11 cellular contexts compared by ENCODE assay signal in the genomic region with DNA sequence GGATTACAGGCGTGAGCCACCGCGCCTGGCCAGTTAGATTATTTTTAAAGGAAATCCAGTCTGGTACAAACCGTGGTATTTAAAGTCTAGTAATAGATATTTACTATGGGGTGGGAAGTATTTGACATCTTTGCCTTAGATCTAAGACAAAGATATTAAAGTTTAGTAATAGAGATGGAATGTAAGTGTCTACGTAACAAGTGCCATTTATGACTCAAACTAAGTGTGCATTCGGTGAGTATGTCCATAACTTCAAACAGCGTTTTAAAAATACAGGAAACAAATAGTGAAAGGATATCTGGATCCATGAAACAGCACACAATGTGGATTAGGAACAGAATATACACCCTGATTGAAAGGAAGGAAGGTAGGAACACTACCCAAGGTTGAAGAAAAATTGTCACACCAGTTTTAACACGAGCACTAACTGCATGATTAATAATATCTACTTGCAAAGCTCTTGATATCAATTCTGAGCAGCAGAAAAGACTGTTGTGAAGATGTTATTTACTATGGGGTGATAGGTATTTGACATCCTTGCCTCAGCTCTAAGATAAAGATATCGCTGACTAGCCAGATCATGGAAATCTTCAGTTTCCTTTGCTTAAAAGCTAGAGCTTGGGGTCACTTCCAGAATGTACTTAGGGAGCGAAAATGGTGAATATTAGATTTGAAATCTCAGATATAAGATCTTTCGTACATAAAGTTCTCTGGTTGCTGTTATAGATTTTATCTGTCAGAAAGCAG. TPM values are rescaled to one million over a fixed set of nuclear protein-coding genes. Genes with fewer than 3 reads are reported as not detected.
A peak's percentile ranks its signal among the peaks of the same experiment; 100 is the strongest.
DNase-seq lines count a peak whose midpoint lies in the region; ATAC-seq, FAIRE-seq and TF ChIP-seq lines count a peak whose summit lies in the region.
"Had no signal": no experiment of that assay in that cellular context is flagged by ENCODE, and none has a peak within 500 bp of the region (broad histone marks: within the 10 kb centered on the region; RNA-seq: fewer than 3 reads in every experiment).

No MANE protein-coding gene starts in this region.

- peaks cover 30% of the 10 kb centered on the region for H3K36me3 Mint-ChIP-seq in activated naive CD8-positive, alpha-beta T cell treated with anti-CD3 and anti-CD28 coated beads, Interleukin-2, amount 50 U/mL, for 24 hours (ENCODE audit: low read depth)

- no peaks in the 10 kb centered on the region for H3K27me3 Mint-ChIP-seq in activated naive CD8-positive, alpha-beta T cell treated with anti-CD3 and anti-CD28 coated beads, Interleukin-2, amount 50 U/mL, for 24 hours

- H3K9me3 Mint-ChIP-seq in activated naive CD8-positive, alpha-beta T cell treated with anti-CD3 and anti-CD28 coated beads, Interleukin-2, amount 50 U/mL, for 24 hours = no peaks in the 10 kb centered on the region

- TF ChIP-seq CTCF in HCT116 (IDR thresholded peaks at IDR 0.05 in 2 of 3, conservative IDR thresholded peaks at IDR 0.05 in 1 of 3; ENCODE audit: borderline replicate concordance in 1 of 3, insufficient read depth in 1 of 3, low read depth in 2 of 3, low read length in 2 of 3) = no peak
- TF ChIP-seq CTCF in tibial nerve (IDR thresholded peaks at IDR 0.05) = no peak
- no peak for TF ChIP-seq CTCF in kidney (IDR thresholded peaks at IDR 0.05; ENCODE audit: borderline replicate concordance, extremely low read depth, insufficient read depth)

- peak; percentile 25 for DNase-seq in AG08396 (ENCODE audit: low spot score)
- peak; percentile 13 for DNase-seq in HCT116 (ENCODE audit: low read depth, low spot score)
- no peak for DNase-seq in activated naive CD8-positive, alpha-beta T cell treated with anti-CD3 and anti-CD28 coated beads, Interleukin-2, amount 50 U/mL, for 24 hours
- peak; percentile 92 for DNase-seq in iris pigment epithelial cell (ENCODE audit: low read depth)
- no peak for DNase-seq in tibial nerve (ENCODE audit: low spot score in 2 of 2)
- DNase-seq in kidney = no peak
- DNase-seq in stimulated activated CD4-positive, alpha-beta T cell treated with anti-CD3 and anti-CD28 coated beads, Interleukin-4, amount 100 ng/mL, for 4 hours = no peak
- DNase-seq: DMS153; H7; stimulated activated CD4-positive, alpha-beta T cell treated with anti-CD3 and anti-CD28 coated beads, Interleukin-2, amount 100 ng/mL, for 24 hours had no signal

- peak overlapping the region; percentile 67 for H3K27ac Mint-ChIP-seq in activated naive CD8-positive, alpha-beta T cell treated with anti-CD3 and anti-CD28 coated beads, Interleukin-2, amount 50 U/mL, for 24 hours

- CTCF ChIA-PET in HCT116 (lab: Charles Lee) = no interaction called here

- intact Hi-C loops in HCT116 (cut with micrococcal nuclease) (no loop called here), kidney (cut with DNase I) (no loop called here)

- H3K4me2 ChIP-seq in HCT116 (ENCODE audit: low read length) = peak overlapping the region; percentile 18

- TF ChIP-seq RAD21 in HCT116 (IDR thresholded peaks at IDR 0.05; ENCODE audit: low read depth) = no peak

- H3K4me1 Mint-ChIP-seq in activated naive CD8-positive, alpha-beta T cell treated with anti-CD3 and anti-CD28 coated beads, Interleukin-2, amount 50 U/mL, for 24 hours = peaks cover 55% of the 10 kb centered on the region

- H4K20me1 ChIP-seq in HCT116 (ENCODE audit: insufficient read depth) = no peaks in the 10 kb centered on the region

- H3K27ac ChIP-seq in HCT116 (ENCODE audit: low read depth, low read length) (peak overlapping the region; percentile 11; the same call in 1 of the 2 replicates), tibial nerve (no peak overlapping the region), kidney (ENCODE audit: low read depth in 2 of 2, low read length in 2 of 2) (no peak overlapping the region)

- H3K9me2 ChIP-seq in HCT116 (ENCODE audit: insufficient read depth) = no peaks in the 10 kb centered on the region

- no TSS peak for BruUV-seq in HCT116 (replicated peaks; lab: Mats Ljungman, UMichigan)

- H3K36me3 ChIP-seq in HCT116 (ENCODE audit: control insufficient read depth in 1 of 2, insufficient read depth in 2 of 2, low read length in 2 of 2) (peaks cover 0 to under 1% of the 10 kb centered on the region in 2 experiments; a peak in 1 of 4 replicates), tibial nerve (peaks cover 0 to 7% (median 0%) of the 10 kb centered on the region in 3 donors), kidney (ENCODE audit: control insufficient read depth in 1 of 2, insufficient read depth in 2 of 2, low read length in 2 of 2) (peaks cover 0 to 4% of the 10 kb centered on the region in 2 donors)

- peaks cover 85% of the 10 kb centered on the region for H3K79me2 ChIP-seq in HCT116 (ENCODE audit: insufficient read depth, low read length)

- RAD21 ChIA-PET in HCT116 (lab: Charles Lee; ENCODE audit: low non-redundant PET in 1 of 2, low total read pairs in 2 of 2, uncharacterized antibody in 2 of 2, unreplicated experiment in 2 of 2) = no interaction called here

- H3K4me3 ChIP-seq in HCT116 (replicated peaks in 1 of 2; ENCODE audit: low read depth in 1 of 2, low read length in 2 of 2) = no peak overlapping the region
- H3K4me3 ChIP-seq in tibial nerve = no peak overlapping the region
- H3K4me3 ChIP-seq in kidney (ENCODE audit: low read length in 2 of 2) = no peak overlapping the region

- POLR2A ChIA-PET in HCT116 (lab: Charles Lee) = no interaction called here

- 93 to 95% methylated on average over 11 of the region's 11 CpGs for WGBS in tibial nerve, 2 donors

- H3K9me3 ChIP-seq in HCT116 (ENCODE audit: control insufficient read depth in 1 of 2, insufficient read depth in 1 of 2, low read depth in 1 of 2, low read length in 2 of 2) (no peaks in the 10 kb centered on the region), tibial nerve (no peaks in the 10 kb centered on the region), kidney (ENCODE audit: control insufficient read depth in 1 of 2, low read length in 2 of 2) (no peaks in the 10 kb centered on the region)

- no peak overlapping the region for H2AFZ ChIP-seq in HCT116 (ENCODE audit: low read depth, low read length, poor library complexity, severe bottlenecking)

- TF ChIP-seq POLR2A in HCT116 (IDR thresholded peaks at IDR 0.05; ENCODE audit: borderline replicate concordance, extremely low read depth, insufficient read depth, insufficient read length) (no peak), tibial nerve (IDR thresholded peaks at IDR 0.05) (no peak)

- no peak for FAIRE-seq in kidney (lab: Jason Lieb, UNC)

- peak; percentile 38; the same call in 1 of the 2 replicates for ATAC-seq in HCT116
- ATAC-seq in activated naive CD8-positive, alpha-beta T cell treated with anti-CD3 and anti-CD28 coated beads, Interleukin-2, amount 50 U/mL, for 24 hours = no peak
- no peak for ATAC-seq in GM21423 (IDR thresholded peaks at IDR 0.05; ENCODE audit: unreplicated experiment)

- H3K4me1 ChIP-seq in HCT116 (ENCODE audit: control insufficient read depth in 1 of 2, insufficient read depth in 2 of 2, low read length in 2 of 2) = peaks cover 8 to 19% of the 10 kb centered on the region in 2 experiments; a peak in 3 of 4 replicates
- H3K4me1 ChIP-seq in tibial nerve = peaks cover 0 to 39% (median 0%) of the 10 kb centered on the region in 4 donors
- H3K4me1 ChIP-seq in kidney (ENCODE audit: control insufficient read depth in 1 of 2, insufficient read depth in 1 of 2, low read depth in 1 of 2, low read length in 2 of 2) = peaks cover 4 to 21% of the 10 kb centered on the region in 2 donors

- H3K4me3 Mint-ChIP-seq in activated naive CD8-positive, alpha-beta T cell treated with anti-CD3 and anti-CD28 coated beads, Interleukin-2, amount 50 U/mL, for 24 hours = peak overlapping the region; percentile 23

- no peaks in the 10 kb centered on the region for H3K27me3 ChIP-seq in HCT116 (ENCODE audit: insufficient read depth, low read length)
- H3K27me3 ChIP-seq in tibial nerve = no peaks in the 10 kb centered on the region

- H3K9ac ChIP-seq in HCT116 (ENCODE audit: low read length) (no peak overlapping the region; the same call in 1 of the 2 replicates), kidney (ENCODE audit: low read length in 2 of 2) (no peak overlapping the region)

- no peak for TF ChIP-seq EP300 in tibial nerve (IDR thresholded peaks at IDR 0.05)

TF ChIP-seq in HCT116, 20 proteins besides CTCF, POLR2A, EP300 and RAD21 (continues in another document):
- no peak for TF ChIP-seq SP1 (IDR thresholded peaks at IDR 0.05; ENCODE audit: low read depth)
- TF ChIP-seq EZH2 (IDR thresholded peaks at IDR 0.05) = no peak
- TF ChIP-seq ZFX (IDR thresholded peaks at IDR 0.05) = no peak
- TF ChIP-seq CBX3 (IDR thresholded peaks at IDR 0.05; ENCODE audit: low read depth) = no peak
- no peak for TF ChIP-seq TCF7L2 (IDR thresholded peaks at IDR 0.05; ENCODE audit: borderline replicate concordance, extremely low read depth, insufficient read depth, insufficient read length)
- TF ChIP-seq SIN3A (IDR thresholded peaks at IDR 0.05; ENCODE audit: low read depth) = no peak
- TF ChIP-seq POLR2AphosphoS5 (IDR thresholded peaks at IDR 0.05; ENCODE audit: low read depth, low read length) = no peak
- no peak for TF ChIP-seq ELF1 (IDR thresholded peaks at IDR 0.05; ENCODE audit: borderline replicate concordance, low read depth)

RNA-seq across cellular contexts. Expression of a gene that starts 48.7 kb away (rescaled TPM):
- total RNA-seq in HCT116 (2021; ENCODE audit: unreplicated experiment) = 20.1 TPM
- 16.0 and 18.5 TPM in 2 replicates for polyA plus RNA-seq in HCT116 (2012)
- total RNA-seq in tibial nerve = 10 to 100 TPM; 47.5 to 72.8 (median 62.7) TPM
- total RNA-seq in kidney = 42.6 TPM
- 12.3 TPM for polyA plus RNA-seq in kidney (ENCODE audit: insufficient read depth, low read depth, low replicate concordance)

Comparison
In these comparisons a context has a peak if more than half of its experiments do, and no peak if none do; other contexts are left out.
1. DNase-seq: peak in AG08396 (single experiment), HCT116 (single experiment) and iris pigment epithelial cell (single experiment); none in activated naive CD8-positive, alpha-beta T cell treated with anti-CD3 and anti-CD28 coated beads, Interleukin-2, amount 50 U/mL, for 24 hours (single experiment), tibial nerve (0 of 2), kidney (single experiment) and stimulated activated CD4-positive, alpha-beta T cell treated with anti-CD3 and anti-CD28 coated beads, Interleukin-4, amount 100 ng/mL, for 4 hours (0 of 2).